ENCODE assay signal across 20 cellular contexts in genomic region chr2:126715576-126716406, GRCh38. TPM values are rescaled to one million over a fixed set of nuclear protein-coding genes. Genes with fewer than 3 reads are reported as not detected.
DNase-seq lines count a peak whose midpoint lies in the region; ATAC-seq, FAIRE-seq and TF ChIP-seq lines count a peak whose summit lies in the region.
"Had no signal": no experiment of that assay in that cellular context is flagged by ENCODE, and none has a peak within 500 bp of the region (broad histone marks: within the 10 kb centered on the region; RNA-seq: fewer than 3 reads in every experiment).

No MANE protein-coding gene starts in this region.

- peak overlapping the region; percentile 45 for H3K27ac ChIP-seq in caudate nucleus (ENCODE audit: low read depth, low read length)
- no peak overlapping the region for H3K27ac ChIP-seq in vagina
- H3K27ac ChIP-seq: BLaER1, HL-60 had no signal

- intact Hi-C loops in vagina (cut with DNase I): no loop called here

- no peaks in the 10 kb centered on the region for H3K4me1 Mint-ChIP-seq in activated CD8-positive, alpha-beta memory T cell treated with anti-CD3 and anti-CD28 coated beads, Interleukin-2, amount 10 ng/mL, durations not matched to agents 7 days and 5 days
- H3K4me1 Mint-ChIP-seq: GM23338 had no signal

- no peak for FAIRE-seq in urothelium cell line (lab: Jason Lieb, UNC)
- FAIRE-seq: H54 had no signal

- no peaks in the 10 kb centered on the region for H3K36me3 ChIP-seq in vagina
- H3K36me3 ChIP-seq: BLaER1 had no signal

- no peak for TF ChIP-seq CTCF in vagina (IDR thresholded peaks at IDR 0.05)

- H3K27ac Mint-ChIP-seq in activated CD8-positive, alpha-beta memory T cell treated with anti-CD3 and anti-CD28 coated beads, Interleukin-2, amount 10 ng/mL, durations not matched to agents 7 days and 5 days: no peak overlapping the region
- H3K27ac Mint-ChIP-seq: CD14-positive monocyte, GM23338 had no signal

- no peaks in the 10 kb centered on the region for H3K4me1 ChIP-seq in vagina

- CTCF ChIA-PET in activated CD8-positive, alpha-beta memory T cell treated with anti-CD3 and anti-CD28 coated beads, Interleukin-2, amount 10 ng/mL, durations not matched to agents 7 days and 5 days (lab: Charles Lee): no interaction called here

- H3K27me3 Mint-ChIP-seq in activated CD8-positive, alpha-beta memory T cell treated with anti-CD3 and anti-CD28 coated beads, Interleukin-2, amount 10 ng/mL, durations not matched to agents 7 days and 5 days: no peaks in the 10 kb centered on the region

- no peak for ATAC-seq in activated CD8-positive, alpha-beta memory T cell treated with anti-CD3 and anti-CD28 coated beads, Interleukin-2, amount 10 ng/mL, durations not matched to agents 7 days and 5 days
- ATAC-seq in HG02938 (IDR thresholded peaks at IDR 0.05; ENCODE audit: unreplicated experiment): no peak
- ATAC-seq: GM23338 had no signal

- H3K9me3 Mint-ChIP-seq in activated CD8-positive, alpha-beta memory T cell treated with anti-CD3 and anti-CD28 coated beads, Interleukin-2, amount 10 ng/mL, durations not matched to agents 7 days and 5 days (ENCODE audit: low read depth): no peaks in the 10 kb centered on the region
- H3K9me3 Mint-ChIP-seq: CD14-positive monocyte, GM23338 had no signal

- peak; percentile 8 for DNase-seq in activated CD8-positive, alpha-beta memory T cell treated with anti-CD3 and anti-CD28 coated beads, Interleukin-2, amount 10 ng/mL, durations not matched to agents 7 days and 5 days
- no peak for DNase-seq in activated CD8-positive, alpha-beta memory T cell treated with anti-CD3 and anti-CD28 coated beads for 24 hours
- peak in 12 of 61 donors; percentile 8 to 72 (median 30) for DNase-seq in caudate nucleus (lab: John Stamatoyannopoulos, UW)
- peak; percentile 19 for DNase-seq in islet precursor cell
- DNase-seq in vagina (ENCODE audit: extremely low spot score in 2 of 2): peak; percentile 4 to 37
- DNase-seq in urothelium cell line (ENCODE audit: low spot score): no peak
- DNase-seq in activated gamma-delta T cell treated with Interleukin-2 at 50 U/mL for 16 hours: no peak
- DNase-seq: 8988T; CD4-positive, alpha-beta memory T cell; DMS153; DMS79; GDM1; HCEC 1CT had no signal

- H3K4me3 ChIP-seq in vagina: no peak overlapping the region
- H3K4me3 ChIP-seq: BLaER1, GM23338 had no signal

- no peaks in the 10 kb centered on the region for H3K9me3 ChIP-seq in vagina
- H3K9me3 ChIP-seq: BLaER1 had no signal

- no peak for TF ChIP-seq POLR2A in vagina (IDR thresholded peaks at IDR 0.05)

- no peak overlapping the region for H3K4me3 Mint-ChIP-seq in activated CD8-positive, alpha-beta memory T cell treated with anti-CD3 and anti-CD28 coated beads, Interleukin-2, amount 10 ng/mL, durations not matched to agents 7 days and 5 days
- H3K4me3 Mint-ChIP-seq: CD14-positive monocyte; CD4-positive, alpha-beta memory T cell; GM23338 had no signal

- no peaks in the 10 kb centered on the region for H3K27me3 ChIP-seq in vagina
- H3K27me3 ChIP-seq: BLaER1 had no signal

- H3K36me3 Mint-ChIP-seq in activated CD8-positive, alpha-beta memory T cell treated with anti-CD3 and anti-CD28 coated beads, Interleukin-2, amount 10 ng/mL, durations not matched to agents 7 days and 5 days: no peaks in the 10 kb centered on the region
- H3K36me3 Mint-ChIP-seq: CD14-positive monocyte had no signal

RNA-seq across cellular contexts. Expression of gene GYPC, which starts 59.8 kb away (rescaled TPM):
- 10 to 100 TPM; 87.6 to 99.8 TPM for total RNA-seq in activated CD8-positive, alpha-beta memory T cell treated with anti-CD3 and anti-CD28 coated beads, Interleukin-2, amount 10 ng/mL, durations not matched to agents 7 days and 5 days
- 84.2 TPM for total RNA-seq in vagina
- total RNA-seq: HT1080 had no signal

Comparison
In these comparisons a context has a peak if more than half of its experiments do, and no peak if none do; other contexts are left out.
1. DNase-seq: peak in activated CD8-positive, alpha-beta memory T cell treated with anti-CD3 and anti-CD28 coated beads, Interleukin-2, amount 10 ng/mL, durations not matched to agents 7 days and 5 days (single experiment), islet precursor cell (single experiment) and vagina (2 of 2); none in activated CD8-positive, alpha-beta memory T cell treated with anti-CD3 and anti-CD28 coated beads for 24 hours (single experiment), urothelium cell line (single experiment) and activated gamma-delta T cell treated with Interleukin-2 at 50 U/mL for 16 hours (single experiment).